ENCODE assay signal across 1 cellular context in the genomic region with DNA sequence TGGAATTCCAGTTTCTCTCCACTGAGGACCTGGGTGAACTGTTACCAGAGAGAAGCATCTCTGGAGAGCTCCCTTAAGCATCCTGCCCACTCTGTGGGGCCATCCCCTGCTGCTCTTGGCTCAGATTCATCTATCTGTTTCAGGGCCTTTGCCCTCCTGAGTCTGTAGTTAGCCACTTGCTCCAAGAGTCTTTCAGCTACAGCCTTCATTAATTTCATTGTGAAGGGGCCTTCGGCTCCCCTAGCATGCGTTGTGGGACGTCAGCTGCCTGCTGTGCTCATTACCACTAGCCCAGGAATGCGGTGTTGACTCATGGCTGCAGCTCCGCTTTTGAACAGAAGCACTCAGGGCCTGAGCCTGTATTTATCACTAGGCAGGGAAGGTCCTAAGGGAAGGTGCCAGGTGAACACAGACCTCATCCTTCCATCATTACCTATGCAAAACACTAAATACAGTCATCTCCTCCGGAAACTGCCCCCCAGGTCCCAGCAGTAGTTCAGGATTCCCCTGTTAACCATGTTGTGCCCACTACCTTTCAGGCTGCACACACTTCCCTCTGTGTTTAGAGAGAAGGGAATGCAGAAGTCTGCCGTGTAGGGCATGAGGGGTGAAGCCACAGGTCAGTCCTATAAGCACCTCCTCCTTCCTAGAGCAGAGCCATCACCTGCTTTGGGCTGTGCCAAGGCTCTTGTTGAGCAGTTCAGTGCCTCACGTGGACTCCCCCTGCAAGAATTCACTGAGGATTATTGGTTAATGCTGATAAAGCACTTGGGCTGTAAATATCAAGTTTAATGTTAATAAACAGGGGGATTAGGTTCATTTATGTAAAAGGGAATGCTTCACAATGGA.
TF ChIP-seq lines count a peak whose summit lies in the region.

No MANE protein-coding gene starts in this region.

TF ChIP-seq in HepG2, 621 proteins besides CTCF, POLR2A, EP300 and RAD21 (continued from another document and continues in another):
- TF ChIP-seq, protein P1, sequence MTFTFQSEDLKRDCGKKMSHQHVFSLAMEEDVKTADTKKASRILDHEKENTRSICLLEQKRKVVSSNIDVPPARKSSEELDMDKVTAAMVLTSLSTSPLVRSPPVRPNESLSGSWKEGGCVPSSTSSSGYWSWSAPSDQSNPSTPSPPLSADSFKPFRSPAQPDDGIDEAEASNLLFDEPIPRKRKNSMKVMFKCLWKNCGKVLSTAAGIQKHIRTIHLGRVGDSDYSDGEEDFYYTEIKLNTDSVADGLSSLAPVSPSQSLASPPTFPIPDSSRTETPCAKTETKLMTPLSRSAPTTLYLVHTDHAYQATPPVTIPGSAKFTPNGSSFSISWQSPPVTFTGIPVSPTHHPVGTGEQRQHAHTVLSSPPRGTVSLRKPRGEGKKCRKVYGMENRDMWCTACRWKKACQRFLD (CRISPR knock-in tag; IDR thresholded peaks at IDR 0.05; ENCODE audit: borderline replicate concordance): no peak
- no peak for TF ChIP-seq ZNF484 (CRISPR knock-in tag; IDR thresholded peaks at IDR 0.05; ENCODE audit: borderline replicate concordance, low read depth)
- TF ChIP-seq, protein P2, sequence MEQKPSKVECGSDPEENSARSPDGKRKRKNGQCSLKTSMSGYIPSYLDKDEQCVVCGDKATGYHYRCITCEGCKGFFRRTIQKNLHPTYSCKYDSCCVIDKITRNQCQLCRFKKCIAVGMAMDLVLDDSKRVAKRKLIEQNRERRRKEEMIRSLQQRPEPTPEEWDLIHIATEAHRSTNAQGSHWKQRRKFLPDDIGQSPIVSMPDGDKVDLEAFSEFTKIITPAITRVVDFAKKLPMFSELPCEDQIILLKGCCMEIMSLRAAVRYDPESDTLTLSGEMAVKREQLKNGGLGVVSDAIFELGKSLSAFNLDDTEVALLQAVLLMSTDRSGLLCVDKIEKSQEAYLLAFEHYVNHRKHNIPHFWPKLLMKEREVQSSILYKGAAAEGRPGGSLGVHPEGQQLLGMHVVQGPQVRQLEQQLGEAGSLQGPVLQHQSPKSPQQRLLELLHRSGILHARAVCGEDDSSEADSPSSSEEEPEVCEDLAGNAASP (CRISPR knock-in tag; IDR thresholded peaks at IDR 0.05; ENCODE audit: borderline replicate concordance): no peak
- no peak for TF ChIP-seq TCF7L2 (IDR thresholded peaks at IDR 0.05; ENCODE audit: low read depth, low read length)
- peak; percentile 93 for TF ChIP-seq TEAD3 (CRISPR knock-in tag; optimal IDR thresholded peaks at IDR 0.05; ENCODE audit: borderline replicate concordance)
- no peak for TF ChIP-seq PLRG1 (conservative IDR thresholded peaks at IDR 0.05)
- TF ChIP-seq, protein P3, sequence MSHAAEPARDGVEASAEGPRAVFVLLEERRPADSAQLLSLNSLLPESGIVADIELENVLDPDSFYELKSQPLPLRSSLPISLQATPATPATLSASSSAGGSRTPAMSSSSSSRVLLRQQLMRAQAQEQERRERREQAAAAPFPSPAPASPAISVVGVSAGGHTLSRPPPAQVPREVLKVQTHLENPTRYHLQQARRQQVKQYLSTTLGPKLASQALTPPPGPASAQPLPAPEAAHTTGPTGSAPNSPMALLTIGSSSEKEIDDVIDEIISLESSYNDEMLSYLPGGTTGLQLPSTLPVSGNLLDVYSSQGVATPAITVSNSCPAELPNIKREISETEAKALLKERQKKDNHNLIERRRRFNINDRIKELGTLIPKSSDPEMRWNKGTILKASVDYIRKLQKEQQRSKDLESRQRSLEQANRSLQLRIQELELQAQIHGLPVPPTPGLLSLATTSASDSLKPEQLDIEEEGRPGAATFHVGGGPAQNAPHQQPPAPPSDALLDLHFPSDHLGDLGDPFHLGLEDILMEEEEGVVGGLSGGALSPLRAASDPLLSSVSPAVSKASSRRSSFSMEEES (CRISPR knock-in tag; IDR thresholded peaks at IDR 0.05): no peak
- TF ChIP-seq, protein P4, sequence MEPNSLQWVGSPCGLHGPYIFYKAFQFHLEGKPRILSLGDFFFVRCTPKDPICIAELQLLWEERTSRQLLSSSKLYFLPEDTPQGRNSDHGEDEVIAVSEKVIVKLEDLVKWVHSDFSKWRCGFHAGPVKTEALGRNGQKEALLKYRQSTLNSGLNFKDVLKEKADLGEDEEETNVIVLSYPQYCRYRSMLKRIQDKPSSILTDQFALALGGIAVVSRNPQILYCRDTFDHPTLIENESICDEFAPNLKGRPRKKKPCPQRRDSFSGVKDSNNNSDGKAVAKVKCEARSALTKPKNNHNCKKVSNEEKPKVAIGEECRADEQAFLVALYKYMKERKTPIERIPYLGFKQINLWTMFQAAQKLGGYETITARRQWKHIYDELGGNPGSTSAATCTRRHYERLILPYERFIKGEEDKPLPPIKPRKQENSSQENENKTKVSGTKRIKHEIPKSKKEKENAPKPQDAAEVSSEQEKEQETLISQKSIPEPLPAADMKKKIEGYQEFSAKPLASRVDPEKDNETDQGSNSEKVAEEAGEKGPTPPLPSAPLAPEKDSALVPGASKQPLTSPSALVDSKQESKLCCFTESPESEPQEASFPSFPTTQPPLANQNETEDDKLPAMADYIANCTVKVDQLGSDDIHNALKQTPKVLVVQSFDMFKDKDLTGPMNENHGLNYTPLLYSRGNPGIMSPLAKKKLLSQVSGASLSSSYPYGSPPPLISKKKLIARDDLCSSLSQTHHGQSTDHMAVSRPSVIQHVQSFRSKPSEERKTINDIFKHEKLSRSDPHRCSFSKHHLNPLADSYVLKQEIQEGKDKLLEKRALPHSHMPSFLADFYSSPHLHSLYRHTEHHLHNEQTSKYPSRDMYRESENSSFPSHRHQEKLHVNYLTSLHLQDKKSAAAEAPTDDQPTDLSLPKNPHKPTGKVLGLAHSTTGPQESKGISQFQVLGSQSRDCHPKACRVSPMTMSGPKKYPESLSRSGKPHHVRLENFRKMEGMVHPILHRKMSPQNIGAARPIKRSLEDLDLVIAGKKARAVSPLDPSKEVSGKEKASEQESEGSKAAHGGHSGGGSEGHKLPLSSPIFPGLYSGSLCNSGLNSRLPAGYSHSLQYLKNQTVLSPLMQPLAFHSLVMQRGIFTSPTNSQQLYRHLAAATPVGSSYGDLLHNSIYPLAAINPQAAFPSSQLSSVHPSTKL (CRISPR knock-in tag; IDR thresholded peaks at IDR 0.05): no peak
- peak; percentile 34; the same call in 1 of the 2 replicates for TF ChIP-seq ZBTB20 (CRISPR knock-in tag; IDR thresholded peaks at IDR 0.05; ENCODE audit: borderline replicate concordance, low read depth)
- peak; percentile 78 for TF ChIP-seq FOSL2 (CRISPR knock-in tag; IDR thresholded peaks at IDR 0.05)
- TF ChIP-seq, protein P5, sequence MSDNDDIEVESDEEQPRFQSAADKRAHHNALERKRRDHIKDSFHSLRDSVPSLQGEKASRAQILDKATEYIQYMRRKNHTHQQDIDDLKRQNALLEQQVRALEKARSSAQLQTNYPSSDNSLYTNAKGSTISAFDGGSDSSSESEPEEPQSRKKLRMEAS (IDR thresholded peaks at IDR 0.05): peak; percentile 4; the same call in 1 of the 2 replicates
- TF ChIP-seq SALL1 (CRISPR knock-in tag; IDR thresholded peaks at IDR 0.05): peak; percentile 51; the same call in 1 of the 2 replicates
- peak; percentile 31; the same call in 1 of the 2 replicates for TF ChIP-seq UBTF (CRISPR knock-in tag; IDR thresholded peaks at IDR 0.05)
- peak; percentile 24 for TF ChIP-seq PHF5A (CRISPR knock-in tag; IDR thresholded peaks at IDR 0.05; ENCODE audit: low read depth, unreplicated experiment)
- no peak for TF ChIP-seq EHMT2 (IDR thresholded peaks at IDR 0.05; ENCODE audit: borderline replicate concordance, low read depth, low read length)
- no peak for TF ChIP-seq ZBTB44 (CRISPR knock-in tag; IDR thresholded peaks at IDR 0.05)
- TF ChIP-seq ZNF687 (CRISPR knock-in tag; IDR thresholded peaks at IDR 0.05): peak; percentile 54
- peak; percentile 43; the same call in 1 of the 2 replicates for TF ChIP-seq ZBTB38 (CRISPR knock-in tag; IDR thresholded peaks at IDR 0.05)
- TF ChIP-seq ZNF549 (CRISPR knock-in tag; IDR thresholded peaks at IDR 0.05): no peak
- peak; percentile 14; the same call in 1 of the 2 replicates for TF ChIP-seq FOXO1 (CRISPR knock-in tag; IDR thresholded peaks at IDR 0.05)
- TF ChIP-seq FOXA1 (IDR thresholded peaks at IDR 0.05): no peak
- TF ChIP-seq FOXA1 (CRISPR knock-in tag; IDR thresholded peaks at IDR 0.05): peak; percentile 69; the same call in 1 of the 2 replicates
- peak; percentile 77; the same call in 1 of the 2 replicates for TF ChIP-seq ZNF614 (CRISPR knock-in tag; IDR thresholded peaks at IDR 0.05; ENCODE audit: borderline replicate concordance)
- TF ChIP-seq ZNF724P (CRISPR knock-in tag; IDR thresholded peaks at IDR 0.05; ENCODE audit: borderline replicate concordance): no peak
- TF ChIP-seq NFKB2 (CRISPR knock-in tag; IDR thresholded peaks at IDR 0.05; ENCODE audit: borderline replicate concordance): no peak
- TF ChIP-seq ZNF678 (CRISPR knock-in tag; IDR thresholded peaks at IDR 0.05): no peak
- TF ChIP-seq, protein P6, sequence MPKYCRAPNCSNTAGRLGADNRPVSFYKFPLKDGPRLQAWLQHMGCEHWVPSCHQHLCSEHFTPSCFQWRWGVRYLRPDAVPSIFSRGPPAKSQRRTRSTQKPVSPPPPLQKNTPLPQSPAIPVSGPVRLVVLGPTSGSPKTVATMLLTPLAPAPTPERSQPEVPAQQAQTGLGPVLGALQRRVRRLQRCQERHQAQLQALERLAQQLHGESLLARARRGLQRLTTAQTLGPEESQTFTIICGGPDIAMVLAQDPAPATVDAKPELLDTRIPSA (CRISPR knock-in tag; IDR thresholded peaks at IDR 0.05; ENCODE audit: borderline replicate concordance): no peak
- TF ChIP-seq ZSCAN29 (CRISPR knock-in tag; conservative IDR thresholded peaks at IDR 0.05): 0 out of 2 replicates have a peak, but pooled peaks have one; percentile 34
- TF ChIP-seq ZFX (CRISPR knock-in tag; IDR thresholded peaks at IDR 0.05; ENCODE audit: low read depth): peak; percentile 35
- 0 out of 2 replicates have a peak, but pooled peaks have one; percentile 14 for TF ChIP-seq TBX2 (CRISPR knock-in tag; IDR thresholded peaks at IDR 0.05; ENCODE audit: borderline replicate concordance)
- TF ChIP-seq ZNF263 (CRISPR knock-in tag; IDR thresholded peaks at IDR 0.05): no peak
- no peak for TF ChIP-seq ZNF615 (CRISPR knock-in tag; IDR thresholded peaks at IDR 0.05; ENCODE audit: borderline replicate concordance)
- TF ChIP-seq ZNF225 (CRISPR knock-in tag; IDR thresholded peaks at IDR 0.05): no peak
- 0 out of 2 replicates have a peak, but pooled peaks have one; percentile 46 for TF ChIP-seq ZNF556 (CRISPR knock-in tag; IDR thresholded peaks at IDR 0.05; ENCODE audit: borderline replicate concordance)
- no peak for TF ChIP-seq ZSCAN25 (CRISPR knock-in tag; IDR thresholded peaks at IDR 0.05)
- no peak for TF ChIP-seq CBX2 (IDR thresholded peaks at IDR 0.05; ENCODE audit: low read depth, low read length)
- TF ChIP-seq CBX2 (CRISPR knock-in tag; IDR thresholded peaks at IDR 0.05; ENCODE audit: low read depth): no peak
- peak; percentile 21; the same call in 1 of the 2 replicates for TF ChIP-seq HDAC2 (CRISPR knock-in tag; IDR thresholded peaks at IDR 0.05)
- no peak for TF ChIP-seq GLI4 (CRISPR knock-in tag; IDR thresholded peaks at IDR 0.05; ENCODE audit: borderline replicate concordance)
- TF ChIP-seq ARHGAP35 (CRISPR knock-in tag; IDR thresholded peaks at IDR 0.05; ENCODE audit: borderline replicate concordance): no peak
- TF ChIP-seq BCL6 (CRISPR knock-in tag; IDR thresholded peaks at IDR 0.05): 0 out of 2 replicates have a peak, but pooled peaks have one; percentile 6
- peak; percentile 51; the same call in 1 of the 2 replicates for TF ChIP-seq FOXA3 (CRISPR knock-in tag; IDR thresholded peaks at IDR 0.05)
